ENCODE assay signal across 9 cellular contexts in genomic region chr2:119231975-119232665, GRCh38. TPM values are rescaled to one million over a fixed set of nuclear protein-coding genes. Genes with fewer than 3 reads are reported as not detected.
DNase-seq lines count a peak whose midpoint lies in the region; ATAC-seq and TF ChIP-seq lines count a peak whose summit lies in the region.
"Had no signal": no experiment of that assay in that cellular context is flagged by ENCODE, and none has a peak within 500 bp of the region (broad histone marks: within the 10 kb centered on the region; RNA-seq: fewer than 3 reads in every experiment).

No MANE protein-coding gene starts in this region.

- no peaks in the 10 kb centered on the region for H3K36me3 ChIP-seq in gastrocnemius medialis
- no peaks in the 10 kb centered on the region for H3K36me3 ChIP-seq in BE2C

- H3K27ac ChIP-seq in gastrocnemius medialis, result peak overlapping the region; percentile 84 to 87 (median 85)
- H3K27ac ChIP-seq: HL-60 had no signal

- DNase-seq in gastrocnemius medialis (no peak), BE2C (no peak)
- DNase-seq in activated CD8-positive, alpha-beta memory T cell treated with anti-CD3 and anti-CD28 coated beads for 24 hours, result no peak
- no peak for DNase-seq in activated CD8-positive, alpha-beta memory T cell treated with anti-CD3 and anti-CD28 coated beads, Interleukin-2, amount 50 U/mL, for 4 hours
- DNase-seq: NCI-H774 had no signal

- H3K4me3 ChIP-seq in gastrocnemius medialis, result no peak overlapping the region
- no peak overlapping the region for H3K4me3 ChIP-seq in BE2C (ENCODE audit: low read depth, low read length)

- TF ChIP-seq CTCF in gastrocnemius medialis (IDR thresholded peaks at IDR 0.05 in 4 of 5, conservative IDR thresholded peaks at IDR 0.05 in 1 of 5), result no peak
- TF ChIP-seq CTCF in BE2C (IDR thresholded peaks at IDR 0.05; ENCODE audit: low read depth, low read length), result no peak

- peaks cover 65 to 67% of the 10 kb centered on the region in 2 donors for H3K4me1 ChIP-seq in gastrocnemius medialis
- H3K4me1 ChIP-seq in BE2C, result no peaks in the 10 kb centered on the region

- intact Hi-C loops in gastrocnemius medialis (cut with DNase I; ENCODE audit: low total_unique reads), result loop anchor here (5.0 to 10.0 kb wide), 2 partner anchors 135 to 253 kb away; partner anchors contain the start of genes C2orf76 and DBI

- H3K9me3 ChIP-seq in gastrocnemius medialis, result no peaks in the 10 kb centered on the region
- no peaks in the 10 kb centered on the region for H3K9me3 ChIP-seq in BE2C

- in situ Hi-C loops in gastrocnemius medialis (cut with MboI; ENCODE audit: low sequenced_read_pairs in 4 of 4), result no loop called here

- TF ChIP-seq POLR2A in gastrocnemius medialis (IDR thresholded peaks at IDR 0.05), result no peak

- ATAC-seq in GM18868 (IDR thresholded peaks at IDR 0.05; ENCODE audit: unreplicated experiment) (peak; percentile 52), HG02588 (IDR thresholded peaks at IDR 0.05; ENCODE audit: unreplicated experiment) (peak; percentile 50), SK-N-SH treated with all-trans-retinoic acid at 6 μM for 48 hours (peak; percentile 68), gastrocnemius medialis (no peak)

- no peaks in the 10 kb centered on the region for H3K27me3 ChIP-seq in gastrocnemius medialis
- no peaks in the 10 kb centered on the region for H3K27me3 ChIP-seq in BE2C

TF ChIP-seq in SK-N-SH treated with all-trans-retinoic acid at 6 μM for 48 hours, 23 proteins besides CTCF, POLR2A, EP300 and RAD21:
- no peak for TF ChIP-seq CSDC2 (CRISPR knock-in tag; IDR thresholded peaks at IDR 0.05)
- TF ChIP-seq ZFP3 (CRISPR knock-in tag; IDR thresholded peaks at IDR 0.05), result no peak

RNA-seq across cellular contexts. Expression of gene STEAP3, which starts 8.5 kb away (rescaled TPM):
- total RNA-seq in gastrocnemius medialis, result 10 to 100 TPM; 10.1 to 21.7 (median 10.6) TPM
- polyA plus RNA-seq in BE2C (2012; ENCODE audit: insufficient read depth, insufficient read length, low read depth), result 8.5 TPM

Comparison
In these comparisons a context has a peak if more than half of its experiments do, and no peak if none do; other contexts are left out.
1. ATAC-seq: peak in GM18868 (single experiment), HG02588 (single experiment) and SK-N-SH treated with all-trans-retinoic acid at 6 μM for 48 hours (single experiment); none in gastrocnemius medialis (0 of 2).